ENCODE assay signal across 16 cellular contexts in the genomic region with DNA sequence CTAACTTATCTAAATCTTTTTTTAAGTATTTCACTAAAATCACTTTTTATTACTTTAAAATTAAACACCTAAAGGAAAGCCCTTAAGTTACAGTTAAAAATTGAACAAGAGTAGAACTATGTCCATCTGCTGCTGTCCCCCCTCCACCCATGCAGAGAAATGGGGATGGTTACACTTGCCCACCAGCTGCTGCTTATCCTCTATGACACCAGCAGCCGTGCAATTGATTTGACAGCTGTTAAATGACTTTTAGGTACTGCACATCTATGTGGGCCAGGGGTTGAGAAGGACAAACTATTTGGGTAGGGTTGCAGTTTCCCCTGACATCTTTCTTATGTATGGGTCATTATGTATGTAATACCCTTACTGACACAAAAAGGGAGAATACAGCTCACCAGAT.
"Had no signal": no experiment of that assay in that cellular context is flagged by ENCODE, and none has a peak within 500 bp of the region (broad histone marks: within the 10 kb centered on the region; RNA-seq: fewer than 3 reads in every experiment).

No MANE protein-coding gene starts in this region.

- H3K4me1 ChIP-seq: transverse colon, vagina had no signal

- H3K27ac Mint-ChIP-seq: activated naive CD8-positive, alpha-beta T cell treated with anti-CD3 and anti-CD28 coated beads, Interleukin-2, amount 10 ng/mL, durations not matched to agents 7 days and 5 days; naive thymus-derived CD4-positive, alpha-beta T cell; T-helper 2 cell treated with Interferon-gamma antibody and Interleukin-4, amounts not matched to agents 5 μg/mL and 100 μg/mL, for 36 hours had no signal

- H3K27me3 ChIP-seq: pancreas, transverse colon, vagina had no signal

- H3K9me3 ChIP-seq: pancreas, transverse colon, vagina had no signal

- H3K9me3 Mint-ChIP-seq: T-helper 2 cell treated with Interferon-gamma antibody and Interleukin-4, amounts not matched to agents 5 μg/mL and 100 μg/mL, for 36 hours had no signal

- DNase-seq: activated naive CD4-positive, alpha-beta T cell; activated naive CD8-positive, alpha-beta T cell treated with anti-CD3 and anti-CD28 coated beads, Interleukin-2, amount 10 ng/mL, durations not matched to agents 7 days and 5 days; activated T-cell treated with anti-CD3 and anti-CD28 coated beads for 4 hours; effector CD8-positive, alpha-beta T cell; foreskin fibroblast; left colon; naive thymus-derived CD4-positive, alpha-beta T cell; pancreas; stimulated activated CD4-positive, alpha-beta T cell treated with anti-CD3 and anti-CD28 coated beads, Interleukin-4, amount 100 ng/mL, for 24 hours; stimulated activated naive CD4-positive, alpha-beta T cell; substantia nigra; transverse colon had no signal

- H3K4me3 ChIP-seq: pancreas, skin epidermis, transverse colon, vagina had no signal

- H3K36me3 Mint-ChIP-seq: activated naive CD8-positive, alpha-beta T cell treated with anti-CD3 and anti-CD28 coated beads, Interleukin-2, amount 10 ng/mL, durations not matched to agents 7 days and 5 days; brain had no signal

- H3K4me3 Mint-ChIP-seq: activated naive CD8-positive, alpha-beta T cell treated with anti-CD3 and anti-CD28 coated beads, Interleukin-2, amount 10 ng/mL, durations not matched to agents 7 days and 5 days; brain; naive thymus-derived CD4-positive, alpha-beta T cell; T-helper 2 cell treated with Interferon-gamma antibody and Interleukin-4, amounts not matched to agents 5 μg/mL and 100 μg/mL, for 36 hours had no signal

- H3K4me1 Mint-ChIP-seq: activated naive CD8-positive, alpha-beta T cell treated with anti-CD3 and anti-CD28 coated beads, Interleukin-2, amount 10 ng/mL, durations not matched to agents 7 days and 5 days; naive thymus-derived CD4-positive, alpha-beta T cell had no signal

- H3K36me3 ChIP-seq: pancreas, transverse colon, vagina had no signal

- FAIRE-seq: pancreas had no signal

- ATAC-seq: left colon; naive thymus-derived CD4-positive, alpha-beta T cell; pancreas had no signal

- H3K27ac ChIP-seq: pancreas, skin epidermis, transverse colon, vagina had no signal

- H3K27me3 Mint-ChIP-seq: brain had no signal
